ENCODE assay signal across 10 cellular contexts in genomic region chr11:35257287-35257686, GRCh38.
DNase-seq lines count a peak whose midpoint lies in the region; ATAC-seq and TF ChIP-seq lines count a peak whose summit lies in the region.
"Had no signal": no experiment of that assay in that cellular context is flagged by ENCODE, and none has a peak within 500 bp of the region (broad histone marks: within the 10 kb centered on the region; RNA-seq: fewer than 3 reads in every experiment).

No MANE protein-coding gene starts in this region.

- no peaks in the 10 kb centered on the region for H3K36me3 ChIP-seq in SJCRH30
- H3K36me3 ChIP-seq: breast epithelium had no signal

- no peaks in the 10 kb centered on the region for H3K4me1 ChIP-seq in SJCRH30
- H3K4me1 ChIP-seq: breast epithelium had no signal

- POLR2A ChIA-PET in activated B cell treated with CpG ODN at 0.5 μM for 24 hours (lab: Charles Lee) = no interaction called here

- H3K4me3 ChIP-seq in GM12865 (ENCODE audit: low read depth, low read length) (no peak overlapping the region), SJCRH30 (no peak overlapping the region)
- H3K4me3 ChIP-seq: breast epithelium had no signal

- TF ChIP-seq CTCF in GM12865 (IDR thresholded peaks at IDR 0.05; ENCODE audit: insufficient read depth, low read depth, low read length, missing control alignments) = no peak
- TF ChIP-seq CTCF in activated B cell treated with CpG ODN at 0.5 μM for 24 hours (IDR thresholded peaks at IDR 0.05) = no peak

- H3K27ac ChIP-seq in SJCRH30 = no peak overlapping the region
- H3K27ac ChIP-seq: breast epithelium had no signal

- ATAC-seq in GM19328 (IDR thresholded peaks at IDR 0.05; ENCODE audit: unreplicated experiment) = peak; percentile 95
- ATAC-seq in HG02981 (IDR thresholded peaks at IDR 0.05; ENCODE audit: unreplicated experiment) = peak; percentile 99
- ATAC-seq in activated B cell treated with CpG ODN at 0.5 μM for 24 hours (ENCODE audit: low read depth) = peak; percentile 77

- DNase-seq in GM12865 (ENCODE audit: low read depth) = peak; percentile 69
- no peak for DNase-seq in activated B cell treated with CpG ODN at 0.5 μM for 24 hours
- no peak for DNase-seq in SJCRH30
- no peak for DNase-seq in posterior vena cava (ENCODE audit: low spot score)
- DNase-seq in NCI-H774 (lab: John Stamatoyannopoulos, UW) = no peak
- no peak for DNase-seq in AG20443 (ENCODE audit: low spot score)
- DNase-seq: stimulated activated naive CD4-positive, alpha-beta T cell treated with Interleukin-2 at 50 U/mL for 16 hours had no signal

- H3K9me3 ChIP-seq in SJCRH30 (replicated peaks) = no peaks in the 10 kb centered on the region
- H3K9me3 ChIP-seq: breast epithelium had no signal

- peak overlapping the region; percentile 17 for H3K4me3 Mint-ChIP-seq in activated B cell treated with CpG ODN at 0.5 μM for 24 hours

- intact Hi-C loops in activated B cell treated with CpG ODN at 0.5 μM for 24 hours (cut with micrococcal nuclease) (no loop called here), posterior vena cava (cut with DNase I) (no loop called here)

- H3K4me1 Mint-ChIP-seq in activated B cell treated with CpG ODN at 0.5 μM for 24 hours = peaks cover 15% of the 10 kb centered on the region

- no peaks in the 10 kb centered on the region for H3K36me3 Mint-ChIP-seq in activated B cell treated with CpG ODN at 0.5 μM for 24 hours (ENCODE audit: low read depth)

- H3K27me3 Mint-ChIP-seq in activated B cell treated with CpG ODN at 0.5 μM for 24 hours = no peaks in the 10 kb centered on the region

- CTCF ChIA-PET in activated B cell treated with CpG ODN at 0.5 μM for 24 hours (lab: Charles Lee) = interaction anchor here (1.5 kb wide), 1 partner anchor 20 kb away, joined by 4 read pairs; no protein-coding TSS in a partner anchor

- no peak overlapping the region for H3K27ac Mint-ChIP-seq in activated B cell treated with CpG ODN at 0.5 μM for 24 hours

- no peaks in the 10 kb centered on the region for H3K9me3 Mint-ChIP-seq in activated B cell treated with CpG ODN at 0.5 μM for 24 hours

- H3K27me3 ChIP-seq in SJCRH30 = peaks cover 14% of the 10 kb centered on the region
- H3K27me3 ChIP-seq: breast epithelium had no signal
